ENCODE assay signal across 8 cellular contexts in the genomic region with DNA sequence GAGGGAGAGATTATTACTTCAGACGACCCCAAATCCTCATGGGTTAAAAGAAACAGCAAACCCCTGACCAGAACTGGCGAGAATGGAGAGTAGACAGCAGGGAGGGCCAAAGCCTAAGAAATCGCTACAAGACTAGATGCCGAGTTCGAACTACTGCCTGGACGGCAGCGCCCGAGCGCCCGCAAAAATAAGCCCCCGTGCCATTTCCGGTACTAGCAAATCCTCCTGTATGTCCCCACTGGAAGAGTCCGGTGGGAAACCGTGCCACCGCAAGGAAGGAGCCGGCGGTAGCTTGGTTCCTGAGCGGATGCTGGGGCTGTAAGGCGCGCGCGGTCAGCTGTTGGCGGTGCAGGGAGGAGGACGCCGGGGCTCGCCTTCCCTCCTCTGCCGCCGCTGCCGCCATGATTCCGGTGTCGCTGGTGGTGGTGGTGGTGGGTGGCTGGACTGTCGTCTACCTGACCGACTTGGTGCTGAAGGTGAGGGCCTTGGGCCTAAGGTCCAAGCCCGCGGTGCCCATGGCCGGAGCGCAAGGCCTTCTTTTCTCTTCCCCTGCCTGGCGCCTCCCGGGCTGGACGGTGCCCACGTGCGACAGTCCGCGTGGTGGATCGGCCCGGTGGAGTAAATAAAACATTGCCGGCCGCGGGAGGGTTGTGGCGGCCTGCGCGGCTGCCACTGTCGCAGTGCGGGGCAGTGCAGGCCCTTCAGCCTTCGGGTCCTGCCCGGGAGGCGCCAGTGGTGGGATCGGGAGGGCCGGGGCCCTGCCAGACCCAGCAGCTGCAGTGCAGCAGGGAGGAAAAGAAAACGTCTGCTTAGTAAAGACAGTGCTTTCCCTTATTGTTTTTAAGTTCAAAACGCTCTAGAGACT. TPM values are rescaled to one million over a fixed set of nuclear protein-coding genes. Genes with fewer than 3 reads are reported as not detected.
DNase-seq lines count a peak whose midpoint lies in the region; ATAC-seq, FAIRE-seq and TF ChIP-seq lines count a peak whose summit lies in the region.

MBTPS2 (plus strand) TSS at position 284 of the 865 bp plus-strand sequence; CDS start at position 402, 118 bp downstream.

- H3K4me1 Mint-ChIP-seq in immature natural killer cell = peaks cover 8 to 9% of the 10 kb centered on the region in 2 donors

- H3K27ac Mint-ChIP-seq in immature natural killer cell = peak within 1 kb of the TSS; percentile 77 to 91 (median 85)

- H3K4me3 Mint-ChIP-seq in immature natural killer cell = peak within 1 kb of the TSS; percentile 83 to 96 (median 92)

- peaks cover 0 to 2% (median under 1%) of the 10 kb centered on the region in 3 donors for H3K27me3 Mint-ChIP-seq in immature natural killer cell (ENCODE audit: low read depth in 3 of 3)

- H3K4me3 ChIP-seq in WI38 (ENCODE audit: low read depth, low read length) (peak within 1 kb of the TSS; percentile 70), bronchial epithelial cell (ENCODE audit: low read depth, low read length) (peak within 1 kb of the TSS; percentile 77)

- no peaks in the 10 kb centered on the region for H3K27me3 ChIP-seq in bronchial epithelial cell (ENCODE audit: control insufficient read depth, insufficient read depth, low read length)

- peaks cover 0 to 2% (median 0%) of the 10 kb centered on the region in 6 donors for H3K9me3 Mint-ChIP-seq in immature natural killer cell

- no peak for FAIRE-seq in bronchial epithelial cell (lab: Jason Lieb, UNC)

- TF ChIP-seq CTCF in WI38 (IDR thresholded peaks at IDR 0.05; ENCODE audit: low read depth, low read length) (0 out of 2 replicates have a peak, but pooled peaks have one; percentile 15), bronchial epithelial cell (IDR thresholded peaks at IDR 0.05; ENCODE audit: insufficient read depth, low read length, severe bottlenecking) (peak; percentile 3)

- DNase-seq in AG08395 (ENCODE audit: low spot score) (peak; percentile 66), NCI-H2227 (lab: John Stamatoyannopoulos, UW; ENCODE audit: unreplicated experiment) (peak; percentile 95), bronchial epithelial cell (ENCODE audit: low read depth) (peak; percentile 65), immature natural killer cell (peak; percentile 75 to 84 (median 81)), smooth muscle cell of the brain vasculature (ENCODE audit: low read depth, low spot score) (peak; percentile 56)

- no peaks in the 10 kb centered on the region for H3K36me3 Mint-ChIP-seq in immature natural killer cell

- H3K36me3 ChIP-seq in bronchial epithelial cell (ENCODE audit: control insufficient read depth, insufficient read depth, low read length) = peaks cover 1% of the 10 kb centered on the region

- ATAC-seq in GM18907 (IDR thresholded peaks at IDR 0.05; ENCODE audit: unreplicated experiment) (peak; percentile 88), HG03139 (IDR thresholded peaks at IDR 0.05; ENCODE audit: unreplicated experiment) (peak; percentile 75)

RNA-seq across cellular contexts. Expression of gene MBTPS2, which starts in this region (rescaled TPM):
- total RNA-seq in bronchial epithelial cell = 3.9 and 4.6 TPM in 2 replicates
- 1 to 10 TPM; 4.4 to 6.9 (median 5.1) TPM for polyA plus RNA-seq in immature natural killer cell

Comparison
In these comparisons a context has a peak if more than half of its experiments do, and no peak if none do; other contexts are left out.
1. Peak in every context shown above with its lines: DNase-seq, ATAC-seq and H3K4me3 ChIP-seq.